In genomic region chr2:137435176-137435575, GRCh38 we compare ENCODE assay signal across 26 cellular contexts.
DNase-seq lines count a peak whose midpoint lies in the region; ATAC-seq and TF ChIP-seq lines count a peak whose summit lies in the region.
"Had no signal": no experiment of that assay in that cellular context is flagged by ENCODE, and none has a peak within 500 bp of the region (broad histone marks: within the 10 kb centered on the region; RNA-seq: fewer than 3 reads in every experiment).

No MANE protein-coding gene starts in this region.

- H3K4me3 ChIP-seq in MG63 (no peak overlapping the region), retinal pigment epithelial cell (ENCODE audit: low read length) (no peak overlapping the region)
- H3K4me3 ChIP-seq: adrenal gland, cardiac muscle cell, coronary artery, heart right ventricle, SJSA1, thoracic aorta, vagina had no signal

- TF ChIP-seq POLR2A in GM18505 (IDR thresholded peaks at IDR 0.05; ENCODE audit: borderline replicate concordance, extremely low read depth, insufficient read depth, insufficient read length) = no peak

- DNase-seq in EH (ENCODE audit: low read depth) = peak; percentile 81
- DNase-seq in MG63 = peak; percentile 15
- DNase-seq in epidermal melanocyte (ENCODE audit: insufficient read length, low spot score) = peak; percentile 21
- DNase-seq in retinal pigment epithelial cell (ENCODE audit: low read depth) = peak; percentile 48
- no peak for DNase-seq in NCI-H2029 (lab: John Stamatoyannopoulos, UW)
- DNase-seq in stimulated activated CD4-positive, alpha-beta T cell treated with anti-CD3 and anti-CD28 coated beads, Interleukin-15, amount 100 ng/mL, for 24 hours = no peak
- DNase-seq in ecto neural progenitor cell (ENCODE audit: low spot score) = no peak
- DNase-seq: activated CD4-positive, alpha-beta memory T cell treated with anti-CD3 and anti-CD28 coated beads, Interleukin-2, amount 10 ng/mL, durations not matched to agents 7 days and 5 days; activated CD4-positive, CD25-positive, alpha-beta regulatory T cell treated with anti-CD3 and anti-CD28 coated beads, Interleukin-2, amount 50 U/mL, for 72 hours; activated gamma-delta T cell treated with Interleukin-2 at 50 U/mL for 16 hours; adrenal gland; CD4-positive, CD25-positive, alpha-beta regulatory T cell; heart right ventricle; mesendoderm; naive B cell; NCI-H1417; NCI-H524; nucleus accumbens; stimulated activated CD4-positive, alpha-beta T cell treated with anti-CD3 and anti-CD28 coated beads, Interleukin-4, amount 100 ng/mL, for 4 hours; stimulated activated naive CD4-positive, alpha-beta T cell had no signal

- H3K27me3 ChIP-seq in MG63 = no peaks in the 10 kb centered on the region
- H3K27me3 ChIP-seq: adrenal gland, cardiac muscle cell, heart right ventricle, SJSA1, vagina had no signal

- H3K9me3 ChIP-seq in MG63 = no peaks in the 10 kb centered on the region
- H3K9me3 ChIP-seq: adrenal gland, SJSA1, thoracic aorta, vagina had no signal

- no peak for TF ChIP-seq CTCF in retinal pigment epithelial cell (conservative IDR thresholded peaks at IDR 0.05; ENCODE audit: low read depth, low read length)

- no peak for ATAC-seq in GM18505 (IDR thresholded peaks at IDR 0.05; ENCODE audit: unreplicated experiment)
- ATAC-seq: heart right ventricle had no signal

- H3K36me3 ChIP-seq in MG63 = no peaks in the 10 kb centered on the region
- H3K36me3 ChIP-seq: adrenal gland, cardiac muscle cell, heart right ventricle, SJSA1, thoracic aorta, vagina had no signal

Comparison
In these comparisons a context has a peak if more than half of its experiments do, and no peak if none do; other contexts are left out.
1. DNase-seq: peak in EH (single experiment), MG63 (single experiment), epidermal melanocyte (single experiment) and retinal pigment epithelial cell (single experiment); none in NCI-H2029 (single experiment), stimulated activated CD4-positive, alpha-beta T cell treated with anti-CD3 and anti-CD28 coated beads, Interleukin-15, amount 100 ng/mL, for 24 hours (single experiment) and ecto neural progenitor cell (single experiment).